ENCODE assay signal across 15 cellular contexts in the genomic region with DNA sequence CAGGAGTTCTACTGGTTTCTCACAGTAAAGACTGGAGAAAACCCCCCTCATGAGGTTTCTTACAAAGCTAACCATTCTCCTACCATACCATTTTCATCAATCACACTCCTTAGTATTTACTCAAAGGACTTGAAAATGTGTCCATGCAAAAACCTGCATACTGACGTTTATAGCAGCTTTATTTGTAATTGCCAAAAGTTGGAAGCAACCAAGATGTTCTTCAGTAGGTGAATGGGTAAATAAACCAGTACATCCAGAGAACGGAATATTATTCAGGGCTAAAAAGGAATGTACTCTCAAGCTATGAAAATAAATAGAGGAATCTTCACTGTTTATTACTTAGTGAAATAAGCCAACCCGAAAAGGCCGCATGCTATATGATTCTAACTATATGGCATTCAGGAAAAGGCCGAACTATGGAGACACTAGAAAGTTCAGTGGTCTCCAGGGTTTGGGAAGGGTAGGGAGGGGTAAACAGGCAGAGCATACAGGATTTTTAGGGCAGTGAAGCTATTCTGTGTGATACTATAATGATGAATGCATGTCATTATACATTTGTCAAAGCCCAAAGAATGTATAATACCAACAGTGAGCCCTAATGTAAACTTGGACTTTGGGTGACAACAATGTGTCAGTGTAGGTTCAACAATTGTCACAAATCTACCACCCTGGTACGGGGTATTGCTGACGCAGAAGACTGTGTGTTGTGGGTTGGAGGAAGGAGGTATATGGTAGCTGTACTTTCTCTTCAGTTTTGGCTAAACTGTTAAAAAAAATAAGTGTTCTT. TPM values are rescaled to one million over a fixed set of nuclear protein-coding genes. Genes with fewer than 3 reads are reported as not detected.
DNase-seq lines count a peak whose midpoint lies in the region; ATAC-seq, FAIRE-seq and TF ChIP-seq lines count a peak whose summit lies in the region.
"Had no signal": no experiment of that assay in that cellular context is flagged by ENCODE, and none has a peak within 500 bp of the region (broad histone marks: within the 10 kb centered on the region; RNA-seq: fewer than 3 reads in every experiment).

No MANE protein-coding gene starts in this region.

- H4K20me1 ChIP-seq in HepG2 (ENCODE audit: insufficient read depth, low read length) = no peaks in the 10 kb centered on the region

- peaks cover 25% of the 10 kb centered on the region for H3K4me1 ChIP-seq in HepG2 (ENCODE audit: insufficient read depth, low read length)
- no peaks in the 10 kb centered on the region for H3K4me1 ChIP-seq in right lobe of liver

- no peak overlapping the region for H3K4me3 Mint-ChIP-seq in glutamatergic neuron (ENCODE audit: unreplicated experiment)
- H3K4me3 Mint-ChIP-seq: CD14-positive monocyte; CD4-positive, alpha-beta memory T cell; H9 had no signal

- in situ Hi-C loops in HepG2 (cut with HindIII; ENCODE audit: extremely low pct_ligation_motif_present, low pct_unique_long_range_greater_than_20kb) = no loop called here

- CTCF ChIA-PET in HepG2 (lab: Yijun Ruan, JAX; ENCODE audit: low intra/inter-chr PET ratio, low total read pairs) = no interaction called here

- peaks cover 9% of the 10 kb centered on the region for H3K4me1 Mint-ChIP-seq in glutamatergic neuron (ENCODE audit: low read depth, unreplicated experiment)
- H3K4me1 Mint-ChIP-seq: CD4-positive, alpha-beta memory T cell had no signal

- intact Hi-C loops in HepG2 (cut with micrococcal nuclease; ENCODE audit: unreplicated experiment) (no loop called here), right lobe of liver (cut with DNase I) (no loop called here)

- no peak overlapping the region for H3K27ac ChIP-seq in HepG2 (ENCODE audit: extremely low read length, insufficient read depth, low read length)
- no peak overlapping the region for H3K27ac ChIP-seq in right lobe of liver
- H3K27ac ChIP-seq: 22Rv1 had no signal

- peak overlapping the region; percentile 42 for H3K4me2 ChIP-seq in HepG2 (ENCODE audit: low read depth, low read length)

- WGBS in HepG2 (ENCODE audit: low lambda C conversion rate) = 23% methylated on average over 7 of the region's 7 CpGs
- 72% methylated on average over 7 of the region's 7 CpGs for WGBS in right lobe of liver (ENCODE audit: insufficient coverage, low coverage, low lambda C conversion rate, missing lambda C conversion rate)

- peak overlapping the region; percentile 53 for H3K27ac Mint-ChIP-seq in glutamatergic neuron (ENCODE audit: unreplicated experiment)
- H3K27ac Mint-ChIP-seq: CD4-positive, alpha-beta memory T cell had no signal

- TF ChIP-seq CTCF in HepG2 (CRISPR knock-in tag; IDR thresholded peaks at IDR 0.05) (no peak), right lobe of liver (IDR thresholded peaks at IDR 0.05) (no peak), LNCaP clone FGC (IDR thresholded peaks at IDR 0.05; ENCODE audit: control insufficient read depth, extremely low read depth, insufficient read depth) (no peak), glutamatergic neuron (IDR thresholded peaks at IDR 0.05; ENCODE audit: partially characterized antibody, unreplicated experiment) (no peak)

- no peak overlapping the region for H3K4me3 ChIP-seq in HepG2 (replicated peaks in 1 of 3; ENCODE audit: insufficient read depth in 1 of 3, low read depth in 2 of 3, low read length in 3 of 3)
- no peak overlapping the region for H3K4me3 ChIP-seq in right lobe of liver
- H3K4me3 ChIP-seq in LNCaP clone FGC (ENCODE audit: low read depth, low read length) = no peak overlapping the region

- ATAC-seq in HepG2 (peak; percentile 96), right lobe of liver (no peak)
- ATAC-seq in stimulated activated naive CD8-positive, alpha-beta T cell treated with anti-CD3 and anti-CD28 coated beads, Interleukin-15, Interleukin-2, amounts not matched to agents 100 U/mL and 50 U/mL, for 24 hours = no peak

- TF ChIP-seq EP300 in HepG2 (IDR thresholded peaks at IDR 0.05; ENCODE audit: low read depth in 2 of 2, low read length in 2 of 2) = peak; percentile 27 to 83; a peak in 2 of 4 replicates
- TF ChIP-seq EP300 in HepG2 (CRISPR knock-in tag; IDR thresholded peaks at IDR 0.05; ENCODE audit: borderline replicate concordance) = no peak; the same call in none of the 2 replicates

- H3K36me3 ChIP-seq in HepG2 (replicated peaks in 1 of 2; ENCODE audit: control insufficient read depth in 1 of 2, insufficient read depth in 2 of 2, low read length in 2 of 2) = no peaks in the 10 kb centered on the region
- no peaks in the 10 kb centered on the region for H3K36me3 ChIP-seq in right lobe of liver

- peaks cover 6% of the 10 kb centered on the region for H3K27me3 Mint-ChIP-seq in glutamatergic neuron (ENCODE audit: unreplicated experiment)

- no peak overlapping the region for H2AFZ ChIP-seq in HepG2 (ENCODE audit: low read length)

- TF ChIP-seq POLR2A in HepG2 (IDR thresholded peaks at IDR 0.05; ENCODE audit: insufficient read depth in 1 of 2, low read depth in 2 of 2, low read length in 2 of 2) = no peak
- TF ChIP-seq POLR2A in right lobe of liver (IDR thresholded peaks at IDR 0.05) = no peak

- no peak overlapping the region for H3K9ac ChIP-seq in HepG2 (ENCODE audit: insufficient read depth, low read depth, low read length)

- DNase-seq in HepG2 (ENCODE audit: low spot score) (peak; percentile 94), right lobe of liver (no peak), LNCaP clone FGC (ENCODE audit: low read depth) (peak; percentile 75), glutamatergic neuron (no peak)
- DNase-seq in effector CD8-positive, alpha-beta T cell (lab: John Stamatoyannopoulos, UW) = no peak
- DNase-seq in stimulated activated naive CD8-positive, alpha-beta T cell treated with anti-CD3 and anti-CD28 coated beads, Interleukin-15, Interleukin-2, amounts not matched to agents 100 U/mL and 50 U/mL, for 24 hours = no peak
- DNase-seq in stimulated activated naive CD4-positive, alpha-beta T cell treated with Interleukin-2 at 50 U/mL for 16 hours (lab: John Stamatoyannopoulos, UW) = no peak
- DNase-seq: Calu3; CD4-positive, alpha-beta memory T cell; DMS79 treated with DMSO at 0.1 percent for 48 hours; GF-D8; H9 had no signal

- no peaks in the 10 kb centered on the region for H3K9me3 ChIP-seq in HepG2 (ENCODE audit: low read length)
- H3K9me3 ChIP-seq in right lobe of liver = no peaks in the 10 kb centered on the region

- H3K36me3 Mint-ChIP-seq in glutamatergic neuron (ENCODE audit: unreplicated experiment) = no peaks in the 10 kb centered on the region
- H3K36me3 Mint-ChIP-seq: CD14-positive monocyte; CD4-positive, alpha-beta memory T cell had no signal

- no TSS peak for BruUV-seq in HepG2 (replicated peaks; lab: Mats Ljungman, UMichigan)

- H3K27me3 ChIP-seq in HepG2 (ENCODE audit: control insufficient read depth in 1 of 2, insufficient read depth in 2 of 2, low read length in 2 of 2) (peaks cover 0 to 5% of the 10 kb centered on the region in 2 experiments; a peak in 1 of 5 replicates), right lobe of liver (no peaks in the 10 kb centered on the region)

- FAIRE-seq in HepG2 (lab: Jason Lieb, UNC) = peak; percentile 62
- FAIRE-seq: H1 had no signal

- no peak for TF ChIP-seq RAD21 in HepG2 (CRISPR knock-in tag; IDR thresholded peaks at IDR 0.05)

- no peaks in the 10 kb centered on the region for H3K79me2 ChIP-seq in HepG2 (ENCODE audit: insufficient read depth, low read length)

- peaks cover 2% of the 10 kb centered on the region for H3K9me3 Mint-ChIP-seq in glutamatergic neuron (ENCODE audit: unreplicated experiment)
- H3K9me3 Mint-ChIP-seq: CD4-positive, alpha-beta memory T cell; H9 had no signal

- POLR2A ChIA-PET in HepG2 (lab: Yijun Ruan, JAX) = interaction anchor here (0.6 to 1.4 kb wide), 4 partner anchors 21 to 343 kb away, joined by 3 to 6 read pairs (median 4); a partner anchor contains a TSS

RNA-seq across cellular contexts. Expression of a gene that starts 50.6 kb away (rescaled TPM):
- 1,040 and 1,306 TPM in 2 replicates for total RNA-seq in HepG2 (2016; rRNA removed; fragmentation: Illumina TruSeq; extraction: Trizol)
- total RNA-seq in HepG2 (2016; cell fraction: cytosol; rRNA removed; fragmentation: Illumina TruSeq; extraction: Trizol; ENCODE audit: low read depth) = 667 and 747 TPM in 2 replicates
- 1,050 and 1,299 TPM in 2 replicates for total RNA-seq in HepG2 (2016; cell fraction: insoluble cytoplasmic fraction; rRNA removed; fragmentation: Illumina TruSeq; extraction: Trizol)
- 1,275 and 1,485 TPM in 2 replicates for total RNA-seq in HepG2 (2016; cell fraction: membrane; rRNA removed; fragmentation: Illumina TruSeq; extraction: Trizol)
- total RNA-seq in HepG2 (2016; cell fraction: nucleus; rRNA removed; fragmentation: Illumina TruSeq; extraction: Trizol) = 908 and 989 TPM in 2 replicates
- 448 and 664 TPM in 2 replicates for polyA plus RNA-seq in HepG2 (2011; rRNA removed)
- 385 and 413 TPM in 2 replicates for polyA plus RNA-seq in HepG2 (2011; cell fraction: cytosol; rRNA removed)
- polyA plus RNA-seq in HepG2 (2011; cell fraction: nucleus; rRNA removed) = 462 and 532 TPM in 2 replicates
- 554 and 823 TPM in 2 replicates for polyA plus RNA-seq in HepG2 (2012)
- 567 and 609 TPM in 2 replicates for polyA plus RNA-seq in HepG2 (2016; cell fraction: cytosol; fragmentation: Illumina TruSeq; extraction: Trizol; ENCODE audit: low read depth)
- polyA plus RNA-seq in HepG2 (2016; cell fraction: insoluble cytoplasmic fraction; fragmentation: Illumina TruSeq; extraction: Trizol; ENCODE audit: low read depth) = 1,268 and 1,299 TPM in 2 replicates
- polyA plus RNA-seq in HepG2 (2016; cell fraction: membrane; fragmentation: Illumina TruSeq; extraction: Trizol; ENCODE audit: low read depth) = 1,062 and 1,196 TPM in 2 replicates
- 1,466 and 1,524 TPM in 2 replicates for polyA plus RNA-seq in HepG2 (2016; cell fraction: nucleus; fragmentation: Illumina TruSeq; extraction: Trizol; ENCODE audit: insufficient read depth, low read depth)
- polyA minus RNA-seq in HepG2 (2011; rRNA and poly(A)+ RNA removed; ENCODE audit: low replicate concordance) = 79.2 and 575 TPM in 2 replicates
- polyA minus RNA-seq in HepG2 (2011; cell fraction: cytosol; rRNA and poly(A)+ RNA removed) = 326 and 349 TPM in 2 replicates
- 855 and 898 TPM in 2 replicates for polyA minus RNA-seq in HepG2 (2011; cell fraction: nucleus; rRNA and poly(A)+ RNA removed)
- total RNA-seq in right lobe of liver = 10 to 100 TPM; 32.6 to 74.5 (median 46.0) TPM
- 43.2 TPM for total RNA-seq in glutamatergic neuron (ENCODE audit: unreplicated experiment)

RNA-seq across cellular contexts. Expression of a gene that starts 50.8 kb away (rescaled TPM):
- total RNA-seq in HepG2 (2016; rRNA removed; fragmentation: Illumina TruSeq; extraction: Trizol) (66.6 and 79.5 TPM in 2 replicates), right lobe of liver (1 to 10 TPM; 6.0 to 8.4 (median 7.5) TPM), glutamatergic neuron (ENCODE audit: unreplicated experiment) (4.8 TPM)
- 15.1 and 18.2 TPM in 2 replicates for total RNA-seq in HepG2 (2016; cell fraction: cytosol; rRNA removed; fragmentation: Illumina TruSeq; extraction: Trizol; ENCODE audit: low read depth)
- total RNA-seq in HepG2 (2016; cell fraction: insoluble cytoplasmic fraction; rRNA removed; fragmentation: Illumina TruSeq; extraction: Trizol) = 62.8 and 78.1 TPM in 2 replicates
- total RNA-seq in HepG2 (2016; cell fraction: membrane; rRNA removed; fragmentation: Illumina TruSeq; extraction: Trizol) = 41.7 and 44.4 TPM in 2 replicates
- total RNA-seq in HepG2 (2016; cell fraction: nucleus; rRNA removed; fragmentation: Illumina TruSeq; extraction: Trizol) = 67.8 and 71.1 TPM in 2 replicates
- polyA plus RNA-seq in HepG2 (2011; rRNA removed) = 24.8 and 36.7 TPM in 2 replicates
- 17.2 and 20.9 TPM in 2 replicates for polyA plus RNA-seq in HepG2 (2011; cell fraction: cytosol; rRNA removed)
- 18.4 and 19.3 TPM in 2 replicates for polyA plus RNA-seq in HepG2 (2011; cell fraction: nucleus; rRNA removed)
- polyA plus RNA-seq in HepG2 (2012) = 31.5 and 47.5 TPM in 2 replicates
- polyA plus RNA-seq in HepG2 (2016; cell fraction: cytosol; fragmentation: Illumina TruSeq; extraction: Trizol; ENCODE audit: low read depth) = 14.4 and 14.8 TPM in 2 replicates
- polyA plus RNA-seq in HepG2 (2016; cell fraction: insoluble cytoplasmic fraction; fragmentation: Illumina TruSeq; extraction: Trizol; ENCODE audit: low read depth) = 84.4 and 86.8 TPM in 2 replicates
- polyA plus RNA-seq in HepG2 (2016; cell fraction: membrane; fragmentation: Illumina TruSeq; extraction: Trizol; ENCODE audit: low read depth) = 29.4 and 31.2 TPM in 2 replicates
- 117 TPM in 2 replicates for polyA plus RNA-seq in HepG2 (2016; cell fraction: nucleus; fragmentation: Illumina TruSeq; extraction: Trizol; ENCODE audit: insufficient read depth, low read depth)
- 14.2 and 14.9 TPM in 2 replicates for polyA minus RNA-seq in HepG2 (2011; rRNA and poly(A)+ RNA removed; ENCODE audit: low replicate concordance)
- 30.8 and 31.4 TPM in 2 replicates for polyA minus RNA-seq in HepG2 (2011; cell fraction: cytosol; rRNA and poly(A)+ RNA removed)
- polyA minus RNA-seq in HepG2 (2011; cell fraction: nucleus; rRNA and poly(A)+ RNA removed) = 48.9 and 53.8 TPM in 2 replicates

Comparison
In these comparisons a context has a peak if more than half of its experiments do, and no peak if none do; other contexts are left out.
1. DNase-seq: peak in HepG2 (single experiment) and LNCaP clone FGC (single experiment); none in right lobe of liver (0 of 3), glutamatergic neuron (single experiment), effector CD8-positive, alpha-beta T cell (single experiment), stimulated activated naive CD8-positive, alpha-beta T cell treated with anti-CD3 and anti-CD28 coated beads, Interleukin-15, Interleukin-2, amounts not matched to agents 100 U/mL and 50 U/mL, for 24 hours (single experiment) and stimulated activated naive CD4-positive, alpha-beta T cell treated with Interleukin-2 at 50 U/mL for 16 hours (single experiment).
2. RNA of a gene that starts 50.6 kb away (total RNA-seq): 667 to 1,485 TPM in HepG2; 32.6 to 74.5 TPM in right lobe of liver and 43.2 TPM in glutamatergic neuron (single experiment); every median in the first group is over 4 times any median in the second.